28 cellular contexts compared by ENCODE assay signal in the genomic region with DNA sequence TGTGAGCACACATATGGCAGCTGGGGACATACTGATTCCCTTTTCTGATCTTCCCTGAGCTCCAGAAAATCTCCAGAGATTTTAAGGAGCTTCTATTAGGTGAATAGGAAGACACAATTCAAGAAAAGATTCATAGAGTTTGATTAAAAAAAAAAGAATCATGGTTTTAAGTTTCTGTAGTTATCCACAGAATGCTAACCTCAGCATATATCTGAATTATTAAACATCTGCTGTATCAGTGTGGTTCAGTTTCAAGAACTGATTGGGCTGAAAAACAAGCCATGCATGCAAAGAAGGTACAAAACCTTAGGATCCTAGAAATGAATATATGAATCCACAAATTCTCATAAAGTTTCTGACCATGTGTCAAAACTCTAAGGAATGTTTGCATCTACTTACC.
"Had no signal": no experiment of that assay in that cellular context is flagged by ENCODE, and none has a peak within 500 bp of the region (broad histone marks: within the 10 kb centered on the region; RNA-seq: fewer than 3 reads in every experiment).

No MANE protein-coding gene starts in this region.

- H3K27me3 ChIP-seq: left lung, neural progenitor cell, neutrophil, right atrium auricular region, spleen, tibial nerve, uterus had no signal

- H3K4me1 ChIP-seq: left lung, parathyroid adenoma, psoas muscle, spleen, uterus had no signal

- H3K4me3 Mint-ChIP-seq: immature natural killer cell; mesothelial cell of epicardium; naive B cell; natural killer cell; nephron progenitor cell; neural progenitor cell; stimulated activated effector memory CD8-positive, alpha-beta T cell treated with anti-CD3 and anti-CD28 coated beads, Interleukin-12 subunit alpha, Interleukin-12 subunit beta, amount 100 ng/mL, for 72 hours; stimulated activated naive CD8-positive, alpha-beta T cell treated with anti-CD3 and anti-CD28 coated beads, Interleukin-15, Interleukin-2, amounts not matched to agents 100 ng/mL and 50 ng/mL, for 24 hours; type B pancreatic cell had no signal

- H3K36me3 Mint-ChIP-seq: immature natural killer cell; mesothelial cell of epicardium; naive B cell; natural killer cell; neural progenitor cell; stimulated activated effector memory CD8-positive, alpha-beta T cell treated with anti-CD3 and anti-CD28 coated beads, Interleukin-12 subunit alpha, Interleukin-12 subunit beta, amount 100 ng/mL, for 72 hours; type B pancreatic cell had no signal

- ATAC-seq: left colon, left lung, natural killer cell, psoas muscle, sciatic nerve had no signal

- H3K27me3 Mint-ChIP-seq: naive B cell; stimulated activated naive CD8-positive, alpha-beta T cell treated with anti-CD3 and anti-CD28 coated beads, Interleukin-15, Interleukin-2, amounts not matched to agents 100 ng/mL and 50 ng/mL, for 24 hours had no signal

- H3K9ac ChIP-seq: neural progenitor cell, parathyroid adenoma had no signal

- H3K9me3 ChIP-seq: left lung, neutrophil, psoas muscle, right atrium auricular region, spleen, tibial nerve, uterus had no signal

- H3K4me3 ChIP-seq: left lung, lung, neural progenitor cell, psoas muscle, right atrium auricular region, skin epidermis, spleen, tibial nerve, uterus had no signal

- H3K27ac ChIP-seq: left lung, neural progenitor cell, neutrophil, parathyroid adenoma, psoas muscle, right atrium auricular region, skin epidermis, spleen, tibial nerve, uterus had no signal

- H3K9me3 Mint-ChIP-seq: immature natural killer cell; mesothelial cell of epicardium; naive B cell; natural killer cell; nephron progenitor cell; neural progenitor cell; stimulated activated effector memory CD8-positive, alpha-beta T cell treated with anti-CD3 and anti-CD28 coated beads, Interleukin-12 subunit alpha, Interleukin-12 subunit beta, amount 100 ng/mL, for 72 hours; stimulated activated naive CD8-positive, alpha-beta T cell treated with anti-CD3 and anti-CD28 coated beads, Interleukin-15, Interleukin-2, amounts not matched to agents 100 ng/mL and 50 ng/mL, for 24 hours; type B pancreatic cell had no signal

- H2AFZ ChIP-seq: neural progenitor cell, parathyroid adenoma had no signal

- H3K4me2 ChIP-seq: neural progenitor cell had no signal

- H3K27ac Mint-ChIP-seq: immature natural killer cell; mesothelial cell of epicardium; natural killer cell; nephron progenitor cell; neural progenitor cell; stimulated activated effector memory CD8-positive, alpha-beta T cell treated with anti-CD3 and anti-CD28 coated beads, Interleukin-12 subunit alpha, Interleukin-12 subunit beta, amount 100 ng/mL, for 72 hours; type B pancreatic cell had no signal

- H3K79me2 ChIP-seq: parathyroid adenoma had no signal

- FAIRE-seq: islet of Langerhans, kidney had no signal

- DNase-seq: hypothalamus; immature natural killer cell; kidney; left colon; left lung; mesendoderm; naive B cell; natural killer cell; nephron progenitor cell; occipital lobe; psoas muscle; spleen; stimulated activated CD4-positive, alpha-beta T cell treated with anti-CD3 and anti-CD28 coated beads, Interleukin-4, amount 100 ng/mL, for 24 hours; stimulated activated naive CD4-positive, alpha-beta T cell; uterus had no signal

- H3K4me1 Mint-ChIP-seq: immature natural killer cell; naive B cell; natural killer cell; stimulated activated effector memory CD8-positive, alpha-beta T cell treated with anti-CD3 and anti-CD28 coated beads, Interleukin-12 subunit alpha, Interleukin-12 subunit beta, amount 100 ng/mL, for 72 hours had no signal

- H3K36me3 ChIP-seq: left lung, neural progenitor cell, neutrophil, right atrium auricular region, spleen, tibial nerve, uterus had no signal
